In the genomic region with DNA sequence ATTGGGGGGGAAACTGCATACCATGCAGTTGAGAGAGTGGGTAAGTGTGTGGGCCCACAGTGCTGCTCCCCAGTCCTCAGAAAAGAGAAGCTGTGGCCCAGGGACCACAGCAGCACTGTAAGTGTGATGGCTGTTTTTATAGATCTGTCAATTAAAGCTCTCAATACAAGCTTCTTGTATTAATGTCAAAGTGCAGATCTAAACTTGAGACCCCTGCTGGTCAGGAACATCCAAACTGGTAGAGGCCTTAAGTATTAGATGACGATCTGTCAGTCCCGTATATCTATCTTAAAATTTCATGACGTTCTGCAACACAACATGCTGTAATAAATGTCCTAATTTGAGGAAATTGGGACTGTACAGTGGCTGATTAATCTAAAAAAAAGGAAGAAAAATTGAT, we compare ENCODE assay signal across 1 cellular context.
TF ChIP-seq lines count a peak whose summit lies in the region.

No MANE protein-coding gene starts in this region.

TF ChIP-seq in HepG2, 621 proteins besides CTCF, POLR2A, EP300 and RAD21 (continued from another document):
- TF ChIP-seq, protein P1, sequence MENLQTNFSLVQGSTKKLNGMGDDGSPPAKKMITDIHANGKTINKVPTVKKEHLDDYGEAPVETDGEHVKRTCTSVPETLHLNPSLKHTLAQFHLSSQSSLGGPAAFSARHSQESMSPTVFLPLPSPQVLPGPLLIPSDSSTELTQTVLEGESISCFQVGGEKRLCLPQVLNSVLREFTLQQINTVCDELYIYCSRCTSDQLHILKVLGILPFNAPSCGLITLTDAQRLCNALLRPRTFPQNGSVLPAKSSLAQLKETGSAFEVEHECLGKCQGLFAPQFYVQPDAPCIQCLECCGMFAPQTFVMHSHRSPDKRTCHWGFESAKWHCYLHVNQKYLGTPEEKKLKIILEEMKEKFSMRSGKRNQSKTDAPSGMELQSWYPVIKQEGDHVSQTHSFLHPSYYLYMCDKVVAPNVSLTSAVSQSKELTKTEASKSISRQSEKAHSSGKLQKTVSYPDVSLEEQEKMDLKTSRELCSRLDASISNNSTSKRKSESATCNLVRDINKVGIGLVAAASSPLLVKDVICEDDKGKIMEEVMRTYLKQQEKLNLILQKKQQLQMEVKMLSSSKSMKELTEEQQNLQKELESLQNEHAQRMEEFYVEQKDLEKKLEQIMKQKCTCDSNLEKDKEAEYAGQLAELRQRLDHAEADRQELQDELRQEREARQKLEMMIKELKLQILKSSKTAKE (CRISPR knock-in tag; IDR thresholded peaks at IDR 0.05; ENCODE audit: borderline replicate concordance): no peak
- TF ChIP-seq ZMYM4 (CRISPR knock-in tag; IDR thresholded peaks at IDR 0.05) (no peak), SMC3 (IDR thresholded peaks at IDR 0.05; ENCODE audit: low read length) (0 out of 2 replicates have a peak, but pooled peaks have one; percentile 16), GPBP1L1 (CRISPR knock-in tag; IDR thresholded peaks at IDR 0.05) (no peak), STAG1 (CRISPR knock-in tag; IDR thresholded peaks at IDR 0.05) (peak; percentile 44), ZNF766 (CRISPR knock-in tag; IDR thresholded peaks at IDR 0.05; ENCODE audit: borderline replicate concordance) (no peak), FOXK2 (IDR thresholded peaks at IDR 0.05) (no peak), KDM6A (CRISPR knock-in tag; IDR thresholded peaks at IDR 0.05; ENCODE audit: low read depth) (no peak), ZSCAN29 (CRISPR knock-in tag; conservative IDR thresholded peaks at IDR 0.05) (no peak), ZFP36L1 (CRISPR knock-in tag; IDR thresholded peaks at IDR 0.05) (0 out of 2 replicates have a peak, but pooled peaks have one; percentile 7), SYNCRIP (IDR thresholded peaks at IDR 0.05; ENCODE audit: insufficient read depth, low read depth, low read length) (no peak), HMG20B (CRISPR knock-in tag; conservative IDR thresholded peaks at IDR 0.05) (no peak)
